ENCODE assay signal across 9 cellular contexts in the genomic region with DNA sequence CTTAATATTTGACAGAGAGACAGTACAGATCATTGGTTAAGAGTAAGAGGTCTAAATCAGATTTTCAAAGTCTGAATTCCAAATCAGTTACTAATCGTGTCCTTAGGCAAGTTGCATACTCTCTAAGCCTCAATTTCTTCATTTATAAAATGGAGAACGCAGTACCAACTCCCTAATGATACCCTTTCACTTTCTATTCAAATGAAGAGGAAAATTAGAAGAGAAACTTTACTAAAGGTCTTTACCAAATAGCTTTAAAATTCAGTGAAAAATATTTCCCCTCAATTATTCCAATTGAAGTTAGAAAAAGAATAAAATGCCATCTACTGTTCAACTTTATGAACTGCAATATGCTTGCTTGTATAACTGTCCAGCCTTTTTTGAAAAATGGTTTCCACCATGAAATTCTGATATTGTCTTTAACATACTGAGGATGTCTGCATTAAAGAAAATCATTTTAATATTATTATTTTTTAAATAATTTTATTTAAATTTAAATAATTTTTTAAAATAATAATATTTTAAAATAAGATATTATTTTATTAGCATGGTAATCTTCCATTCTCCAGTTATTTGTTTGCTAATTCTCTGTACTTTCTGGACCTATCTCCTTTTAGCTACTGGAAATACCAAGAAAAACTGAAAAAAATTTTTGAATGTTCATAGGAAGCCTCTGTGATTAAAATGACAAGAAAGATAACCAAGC. TPM values are rescaled to one million over a fixed set of nuclear protein-coding genes. Genes with fewer than 3 reads are reported as not detected.
DNase-seq lines count a peak whose midpoint lies in the region; ATAC-seq, FAIRE-seq and TF ChIP-seq lines count a peak whose summit lies in the region.
"Had no signal": no experiment of that assay in that cellular context is flagged by ENCODE, and none has a peak within 500 bp of the region (broad histone marks: within the 10 kb centered on the region; RNA-seq: fewer than 3 reads in every experiment).

No MANE protein-coding gene starts in this region.

- TF ChIP-seq CTCF in natural killer cell (IDR thresholded peaks at IDR 0.05) (peak; percentile 82), bronchial epithelial cell (IDR thresholded peaks at IDR 0.05; ENCODE audit: insufficient read depth, low read length, severe bottlenecking) (peak; percentile 20)

- H3K4me3 ChIP-seq in bronchial epithelial cell (ENCODE audit: low read depth, low read length) = peak overlapping the region; percentile 4

- peaks cover 3% of the 10 kb centered on the region for H3K36me3 Mint-ChIP-seq in natural killer cell
- no peaks in the 10 kb centered on the region for H3K36me3 Mint-ChIP-seq in natural killer cell treated with Interleukin-12 subunit alpha and Interleukin-12 subunit beta and Interleukin-15 and Interleukin-18, amount 100 ng/mL, for 72 hours
- peaks cover 10% of the 10 kb centered on the region for H3K36me3 Mint-ChIP-seq in memory B cell
- H3K36me3 Mint-ChIP-seq: activated naive CD4-positive, alpha-beta T cell treated with anti-CD3 and anti-CD28 coated beads, Interleukin-2, amount 50 U/mL, for 72 hours had no signal

- FAIRE-seq in bronchial epithelial cell (lab: Jason Lieb, UNC) = no peak

- H3K27me3 Mint-ChIP-seq in natural killer cell (ENCODE audit: low read depth in 2 of 2) (no peaks in the 10 kb centered on the region), memory B cell (no peaks in the 10 kb centered on the region)
- no peaks in the 10 kb centered on the region for H3K27me3 Mint-ChIP-seq in natural killer cell treated with Interleukin-12 subunit alpha and Interleukin-12 subunit beta and Interleukin-15 and Interleukin-18, amount 100 ng/mL, for 72 hours

- H3K4me1 Mint-ChIP-seq in natural killer cell (peaks cover 10 to 15% of the 10 kb centered on the region in 2 donors), memory B cell (no peaks in the 10 kb centered on the region)
- H3K4me1 Mint-ChIP-seq in natural killer cell treated with Interleukin-12 subunit alpha and Interleukin-12 subunit beta and Interleukin-15 and Interleukin-18, amount 100 ng/mL, for 72 hours (ENCODE audit: low read depth in 2 of 2) = peaks cover 7 to 9% of the 10 kb centered on the region in 2 donors

- ATAC-seq in natural killer cell = peak; percentile 49 to 72 (median 54)
- no peak for ATAC-seq in natural killer cell treated with Interleukin-12 subunit alpha and Interleukin-12 subunit beta and Interleukin-15 and Interleukin-18, amount 100 ng/mL, for 72 hours
- peak; percentile 44 for ATAC-seq in memory B cell (ENCODE audit: low read depth)
- no peak for ATAC-seq in HG03045 (IDR thresholded peaks at IDR 0.05; ENCODE audit: unreplicated experiment)
- no peak for ATAC-seq in GM21619 (IDR thresholded peaks at IDR 0.05; ENCODE audit: unreplicated experiment)
- ATAC-seq in GM21515 (IDR thresholded peaks at IDR 0.05; ENCODE audit: unreplicated experiment) = no peak

- H3K27me3 ChIP-seq in bronchial epithelial cell (ENCODE audit: control insufficient read depth, insufficient read depth, low read length) = no peaks in the 10 kb centered on the region

- no peak for DNase-seq in natural killer cell
- no peak for DNase-seq in natural killer cell treated with Interleukin-12 subunit alpha and Interleukin-12 subunit beta and Interleukin-15 and Interleukin-18, amount 100 ng/mL, for 72 hours (ENCODE audit: low spot score)
- peak; percentile 32 for DNase-seq in NCI-H446 treated with DMSO at 0.1 percent for 48 hours (lab: John Stamatoyannopoulos, UW)
- DNase-seq in bronchial epithelial cell (ENCODE audit: low read depth) = peak; percentile 64
- peak in 1 of 2 donors; percentile 29 for DNase-seq in memory B cell (ENCODE audit: low spot score in 2 of 2)

- peaks cover 1% of the 10 kb centered on the region for H3K36me3 ChIP-seq in bronchial epithelial cell (ENCODE audit: control insufficient read depth, insufficient read depth, low read length)

- H3K9me3 Mint-ChIP-seq in natural killer cell (no peaks in the 10 kb centered on the region), memory B cell (no peaks in the 10 kb centered on the region)
- H3K9me3 Mint-ChIP-seq in natural killer cell treated with Interleukin-12 subunit alpha and Interleukin-12 subunit beta and Interleukin-15 and Interleukin-18, amount 100 ng/mL, for 72 hours = no peaks in the 10 kb centered on the region
- H3K9me3 Mint-ChIP-seq: activated naive CD4-positive, alpha-beta T cell treated with anti-CD3 and anti-CD28 coated beads, Interleukin-2, amount 50 U/mL, for 72 hours had no signal

- intact Hi-C loops in natural killer cell (cut with micrococcal nuclease) = loop anchor here (2.0 kb wide), 1 partner anchor 444 kb away; the partner anchor contains the start of gene ANKRD31

- no peak overlapping the region for H3K4me3 Mint-ChIP-seq in natural killer cell
- no peak overlapping the region for H3K4me3 Mint-ChIP-seq in natural killer cell treated with Interleukin-12 subunit alpha and Interleukin-12 subunit beta and Interleukin-15 and Interleukin-18, amount 100 ng/mL, for 72 hours
- no peak overlapping the region for H3K4me3 Mint-ChIP-seq in memory B cell

- no peak overlapping the region for H3K27ac Mint-ChIP-seq in natural killer cell
- no peak overlapping the region for H3K27ac Mint-ChIP-seq in natural killer cell treated with Interleukin-12 subunit alpha and Interleukin-12 subunit beta and Interleukin-15 and Interleukin-18, amount 100 ng/mL, for 72 hours
- no peak overlapping the region for H3K27ac Mint-ChIP-seq in memory B cell
- H3K27ac Mint-ChIP-seq: activated naive CD4-positive, alpha-beta T cell treated with anti-CD3 and anti-CD28 coated beads, Interleukin-2, amount 50 U/mL, for 72 hours had no signal

RNA-seq across cellular contexts. Expression of gene POC5, which starts 36.0 kb away (rescaled TPM):
- 10 to 100 TPM; 12.4 to 16.6 (median 12.5) TPM for total RNA-seq in natural killer cell
- total RNA-seq in natural killer cell treated with Interleukin-12 subunit alpha and Interleukin-12 subunit beta and Interleukin-15 and Interleukin-18, amount 100 ng/mL, for 72 hours = 10 to 100 TPM; 21.4 to 22.4 TPM
- total RNA-seq in bronchial epithelial cell = 8.3 and 16.3 TPM in 2 replicates

Comparison
In these comparisons a context has a peak if more than half of its experiments do, and no peak if none do; other contexts are left out.
1. ATAC-seq: peak in natural killer cell (3 of 3) and memory B cell (single experiment); none in natural killer cell treated with Interleukin-12 subunit alpha and Interleukin-12 subunit beta and Interleukin-15 and Interleukin-18, amount 100 ng/mL, for 72 hours (0 of 2), HG03045 (single experiment), GM21619 (single experiment) and GM21515 (single experiment).
2. DNase-seq: peak in NCI-H446 treated with DMSO at 0.1 percent for 48 hours (single experiment) and bronchial epithelial cell (single experiment); none in natural killer cell (single experiment) and natural killer cell treated with Interleukin-12 subunit alpha and Interleukin-12 subunit beta and Interleukin-15 and Interleukin-18, amount 100 ng/mL, for 72 hours (single experiment).